In the genomic region with DNA sequence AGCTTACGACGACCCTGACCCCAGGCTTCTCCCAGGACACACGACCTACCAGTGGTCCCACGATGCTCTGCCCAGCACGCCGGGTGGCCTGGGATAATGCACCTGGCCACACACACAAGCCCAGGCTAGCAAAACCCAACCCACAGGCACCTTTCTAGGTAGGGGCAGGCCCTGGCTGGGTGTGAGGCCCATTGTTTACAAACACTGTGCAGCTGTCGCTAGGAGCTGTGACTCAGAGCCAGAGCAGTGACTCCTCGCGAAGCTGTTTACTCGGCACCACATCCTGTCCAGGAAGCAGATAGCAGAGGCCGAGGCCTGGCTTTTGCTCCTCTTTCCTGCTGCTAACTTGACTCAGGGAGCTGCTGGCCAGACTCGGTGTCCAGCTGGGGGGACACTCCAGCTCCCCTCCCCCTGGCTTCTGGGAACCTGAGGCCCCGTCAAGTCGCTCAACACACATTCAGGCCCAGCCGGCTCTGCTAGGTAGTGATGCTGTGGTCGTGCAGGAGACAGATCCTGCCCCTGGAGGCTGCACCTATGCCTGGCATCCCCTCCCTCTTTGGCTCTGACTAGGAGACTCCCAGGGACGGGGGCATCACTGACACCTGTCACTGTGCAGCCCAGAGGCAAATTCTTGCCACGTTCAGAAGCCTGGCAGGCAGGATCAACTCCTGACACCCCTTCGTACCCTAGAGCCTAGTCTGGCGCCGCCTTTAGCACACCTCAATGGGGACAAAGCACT, we compare ENCODE assay signal across 8 cellular contexts. TPM values are rescaled to one million over a fixed set of nuclear protein-coding genes. Genes with fewer than 3 reads are reported as not detected.
DNase-seq lines count a peak whose midpoint lies in the region; ATAC-seq and TF ChIP-seq lines count a peak whose summit lies in the region.

No MANE protein-coding gene starts in this region.

- H3K4me3 ChIP-seq in right cardiac atrium (ENCODE audit: low read length), result no peak overlapping the region
- H3K4me3 ChIP-seq in sigmoid colon, result no peak overlapping the region

- ATAC-seq in right cardiac atrium, result peak; percentile 90 to 92

- H3K27ac ChIP-seq in right cardiac atrium (ENCODE audit: low read length) (peak overlapping the region; percentile 99), sigmoid colon (peak overlapping the region; percentile 86 to 88 (median 86))

- H3K4me1 ChIP-seq in right cardiac atrium (ENCODE audit: control insufficient read depth, insufficient read depth, low read length) (peaks cover 27% of the 10 kb centered on the region), sigmoid colon (peaks cover 0 to 61% (median 54%) of the 10 kb centered on the region in 4 donors)

- H3K9me3 ChIP-seq in right cardiac atrium (ENCODE audit: control insufficient read depth, low read length), result no peaks in the 10 kb centered on the region
- H3K9me3 ChIP-seq in sigmoid colon, result no peaks in the 10 kb centered on the region

- no peaks in the 10 kb centered on the region for H3K27me3 ChIP-seq in right cardiac atrium (ENCODE audit: control insufficient read depth, insufficient read depth)
- H3K27me3 ChIP-seq in sigmoid colon, result no peaks in the 10 kb centered on the region

- DNase-seq in GDM1 (lab: John Stamatoyannopoulos, UW) (peak; percentile 33), H4 (ENCODE audit: low spot score) (peak; percentile 96), M059J (ENCODE audit: low read depth) (peak; percentile 100), T-helper 2 cell (peak; percentile 61 to 98 (median 89)), amygdala (lab: John Stamatoyannopoulos, UW) (peak in 50 of 56 donors; percentile 41 to 87 (median 72)), right cardiac atrium (peak; percentile 91 to 94 (median 93)), sigmoid colon (peak; percentile 96), D341Med (ENCODE audit: low spot score) (no peak)

- H3K36me3 ChIP-seq in sigmoid colon, result no peaks in the 10 kb centered on the region

- intact Hi-C loops in right cardiac atrium (cut with DNase I) (no loop called here), sigmoid colon (cut with DNase I) (no loop called here)

- 18% methylated on average over 21 of the region's 21 CpGs for WGBS in right cardiac atrium
- WGBS in sigmoid colon, 2 donors, result 9 to 34% methylated on average over 21 of the region's 21 CpGs

- no peak for TF ChIP-seq CTCF in sigmoid colon (IDR thresholded peaks at IDR 0.05)

- TF ChIP-seq EP300 in sigmoid colon (IDR thresholded peaks at IDR 0.05), result peak in 1 of 4 donors; percentile 65

- peak in 1 of 2 donors; percentile 36 for TF ChIP-seq POLR2A in sigmoid colon (IDR thresholded peaks at IDR 0.05)

RNA-seq across cellular contexts. Expression of gene RALGDS, which starts 12.8 kb away (rescaled TPM):
- 11.9 and 12.6 TPM in 2 replicates for total RNA-seq in H4 (2014; rRNA removed; shearing (Covaris generic))
- total RNA-seq in M059J (2014; rRNA removed; shearing (Covaris generic)), result 6.1 and 11.8 TPM in 2 replicates
- total RNA-seq in right cardiac atrium, result 10 to 100 TPM; 18.5 to 36.3 (median 32.1) TPM
- polyA plus RNA-seq in right cardiac atrium, result 33.8 TPM
- total RNA-seq in sigmoid colon, result 10 to 100 TPM; 35.2 to 52.7 (median 39.6) TPM
- polyA plus RNA-seq in sigmoid colon, result 10 to 100 TPM; 27.6 to 49.7 (median 32.1) TPM

RNA-seq across cellular contexts. Expression of gene GBGT1, which starts 29.9 kb away (rescaled TPM):
- total RNA-seq in H4 (2014; rRNA removed; shearing (Covaris generic)), result not detected in 2 replicates
- total RNA-seq in M059J (2014; rRNA removed; shearing (Covaris generic)), result 0.05 and 0.44 TPM in 2 replicates
- total RNA-seq in right cardiac atrium, result 10 to 100 TPM in 3 of 4 donors, 1 to 10 TPM in 1; 9.6 to 12.8 (median 11.3) TPM
- polyA plus RNA-seq in right cardiac atrium, result 7.4 TPM
- 10 to 100 TPM in 3 of 4 donors, 1 to 10 TPM in 1; 8.9 to 31.1 (median 19.2) TPM for total RNA-seq in sigmoid colon
- 1 to 10 TPM; 4.2 to 9.9 (median 5.4) TPM for polyA plus RNA-seq in sigmoid colon
